8 cellular contexts compared by ENCODE assay signal in genomic region chr16:86554917-86555762, GRCh38. TPM values are rescaled to one million over a fixed set of nuclear protein-coding genes. Genes with fewer than 3 reads are reported as not detected.
DNase-seq lines count a peak whose midpoint lies in the region; ATAC-seq and TF ChIP-seq lines count a peak whose summit lies in the region.

A gene with protein sequence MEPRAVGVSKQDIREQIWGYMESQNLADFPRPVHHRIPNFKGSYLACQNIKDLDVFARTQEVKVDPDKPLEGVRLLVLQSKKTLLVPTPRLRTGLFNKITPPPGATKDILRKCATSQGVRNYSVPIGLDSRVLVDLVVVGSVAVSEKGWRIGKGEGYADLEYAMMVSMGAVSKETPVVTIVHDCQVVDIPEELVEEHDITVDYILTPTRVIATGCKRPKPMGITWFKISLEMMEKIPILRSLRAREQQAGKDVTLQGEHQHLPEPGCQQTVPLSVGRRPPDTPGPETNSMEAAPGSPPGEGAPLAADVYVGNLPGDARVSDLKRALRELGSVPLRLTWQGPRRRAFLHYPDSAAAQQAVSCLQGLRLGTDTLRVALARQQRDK (minus strand): TSS chr16:86555235. CDS start chr16:86555184, 51 bp downstream.

- peak; percentile 61 for DNase-seq in GDM1 (lab: John Stamatoyannopoulos, UW)
- peak; percentile 78 to 94 for DNase-seq in HAP-1 (ENCODE audit: low spot score in 2 of 2)
- DNase-seq in MM.1S, result peak; percentile 76
- peak; percentile 87 to 88 for DNase-seq in SJCRH30
- peak; percentile 93 for DNase-seq in activated gamma-delta T cell treated with Interleukin-2 at 50 U/mL for 16 hours
- peak in 1 of 2 donors; percentile 70 for DNase-seq in foreskin keratinocyte
- DNase-seq in neural progenitor cell (ENCODE audit: low spot score), result peak; percentile 97

- H3K27ac Mint-ChIP-seq in neural progenitor cell, result peak within 1 kb of the TSS; percentile 86

- H3K9me2 ChIP-seq in MM.1S (replicated peaks; ENCODE audit: insufficient read depth, low read length), result no peaks in the 10 kb centered on the region

- H3K9me3 ChIP-seq in HAP-1 (no peaks in the 10 kb centered on the region), MM.1S (replicated peaks; ENCODE audit: insufficient read depth, low read length) (no peaks in the 10 kb centered on the region), SJCRH30 (replicated peaks) (no peaks in the 10 kb centered on the region), neural progenitor cell (ENCODE audit: low read depth) (no peaks in the 10 kb centered on the region), stomach smooth muscle (ENCODE audit: control insufficient read depth in 2 of 2, low read length in 2 of 2) (no peaks in the 10 kb centered on the region)

- peaks cover 11% of the 10 kb centered on the region for H3K27me3 Mint-ChIP-seq in neural progenitor cell (ENCODE audit: insufficient read depth, low read depth)

- H2AFZ ChIP-seq in MM.1S (ENCODE audit: low read length) (peak within 1 kb of the TSS; percentile 80), neural progenitor cell (replicated peaks) (peak within 1 kb of the TSS; percentile 90)

- H3K4me3 ChIP-seq in HAP-1 (peak within 1 kb of the TSS; percentile 75), MM.1S (ENCODE audit: low read length) (peak within 1 kb of the TSS; percentile 77), SJCRH30 (peak within 1 kb of the TSS; percentile 84), neural progenitor cell (peak within 1 kb of the TSS; percentile 73), stomach smooth muscle (ENCODE audit: low read length in 2 of 2) (peak within 1 kb of the TSS; percentile 95 to 96)

- H3K9me3 Mint-ChIP-seq in neural progenitor cell, result no peaks in the 10 kb centered on the region

- H3K4me2 ChIP-seq in MM.1S (ENCODE audit: low read depth, low read length) (peak within 1 kb of the TSS; percentile 66), neural progenitor cell (peak within 1 kb of the TSS; percentile 93)

- ATAC-seq in foreskin keratinocyte, result peak; percentile 90

- peak within 1 kb of the TSS; percentile 4; the same call in 1 of the 2 replicates for H3K27ac ChIP-seq in MM.1S (ENCODE audit: low read length)
- peak within 1 kb of the TSS; percentile 69 for H3K27ac ChIP-seq in SJCRH30
- peak within 1 kb of the TSS; percentile 70 for H3K27ac ChIP-seq in foreskin keratinocyte
- H3K27ac ChIP-seq in neural progenitor cell, result peak within 1 kb of the TSS; percentile 16
- peak within 1 kb of the TSS; percentile 82 for H3K27ac ChIP-seq in stomach smooth muscle (ENCODE audit: low read length)

- TF ChIP-seq CTCF in MM.1S (IDR thresholded peaks at IDR 0.05; ENCODE audit: low read length), result no peak
- peak; percentile 13 for TF ChIP-seq CTCF in foreskin keratinocyte (conservative IDR thresholded peaks at IDR 0.05)
- no peak for TF ChIP-seq CTCF in neural progenitor cell (IDR thresholded peaks at IDR 0.05)

- H3K4me1 ChIP-seq in HAP-1 (peaks cover 8% of the 10 kb centered on the region; the same call in 1 of the 2 replicates), MM.1S (ENCODE audit: low read length) (no peaks in the 10 kb centered on the region), SJCRH30 (no peaks in the 10 kb centered on the region; the same call in 1 of the 2 replicates), foreskin keratinocyte (no peaks in the 10 kb centered on the region), neural progenitor cell (no peaks in the 10 kb centered on the region), stomach smooth muscle (ENCODE audit: control insufficient read depth, insufficient read depth, low read length) (peaks cover 15% of the 10 kb centered on the region)

- H3K36me3 ChIP-seq in HAP-1 (replicated peaks) (peaks cover 8% of the 10 kb centered on the region), MM.1S (replicated peaks; ENCODE audit: insufficient read depth, low read length) (no peaks in the 10 kb centered on the region), SJCRH30 (no peaks in the 10 kb centered on the region), neural progenitor cell (no peaks in the 10 kb centered on the region), stomach smooth muscle (ENCODE audit: control insufficient read depth in 2 of 2, insufficient read depth in 2 of 2, low read length in 2 of 2) (peaks cover 6 to 15% of the 10 kb centered on the region in 2 donors)

- H3K36me3 Mint-ChIP-seq in neural progenitor cell, result no peaks in the 10 kb centered on the region

- H3K27me3 ChIP-seq in HAP-1 (ENCODE audit: low read depth) (no peaks in the 10 kb centered on the region), MM.1S (replicated peaks; ENCODE audit: insufficient read depth, low read length) (peaks cover 21% of the 10 kb centered on the region), SJCRH30 (no peaks in the 10 kb centered on the region), foreskin keratinocyte (no peaks in the 10 kb centered on the region), neural progenitor cell (peaks cover 13% of the 10 kb centered on the region), stomach smooth muscle (ENCODE audit: control insufficient read depth in 1 of 2, insufficient read depth in 2 of 2, low read length in 2 of 2) (peaks cover 4 to 6% of the 10 kb centered on the region in 2 donors)

- H4K20me1 ChIP-seq in MM.1S (ENCODE audit: insufficient read depth, low read length), result no peaks in the 10 kb centered on the region
- no peaks in the 10 kb centered on the region for H4K20me1 ChIP-seq in neural progenitor cell (ENCODE audit: low read depth)

- H3K9ac ChIP-seq in MM.1S (ENCODE audit: low read length) (peak within 1 kb of the TSS; percentile 87), neural progenitor cell (peak within 1 kb of the TSS; percentile 86), stomach smooth muscle (ENCODE audit: low read length in 2 of 2) (peak within 1 kb of the TSS; percentile 85 to 95)

- 0 out of 2 replicates have a peak, but pooled peaks cover 6% of the 10 kb centered on the region for H3K79me2 ChIP-seq in MM.1S (ENCODE audit: low read length)
- H3K79me2 ChIP-seq in neural progenitor cell (ENCODE audit: low read depth), result peaks cover 15% of the 10 kb centered on the region

- peak within 1 kb of the TSS; percentile 89 for H3K4me3 Mint-ChIP-seq in neural progenitor cell

- H3F3A ChIP-seq in MM.1S (ENCODE audit: insufficient read depth, low read length) (no peaks in the 10 kb centered on the region), neural progenitor cell (ENCODE audit: low read depth) (no peaks in the 10 kb centered on the region)

- H3K4me1 Mint-ChIP-seq in neural progenitor cell, result peaks cover 23% of the 10 kb centered on the region

- in situ Hi-C loops in HAP-1 (cut with MboI; ENCODE audit: low sequenced_read_pairs), result no loop called here

RNA-seq across cellular contexts. Expression of the gene that starts here (rescaled TPM):
- total RNA-seq in SJCRH30 (2014; rRNA removed; shearing (Covaris generic)), result 5.9 and 7.2 TPM in 2 replicates
- total RNA-seq in foreskin keratinocyte (12.7 and 13.1 TPM in 2 replicates), neural progenitor cell (ENCODE audit: low replicate concordance) (17.4 and 34.6 TPM in 2 replicates)
- polyA plus RNA-seq in foreskin keratinocyte, result 6.9 and 7.3 TPM in 2 replicates

Comparison
In these comparisons a context has a peak if more than half of its experiments do, and no peak if none do; other contexts are left out.
1. H3K27ac ChIP-seq: peak in every context shown above with its lines; median percentile 82 in stomach smooth muscle; 70 in foreskin keratinocyte; 69 in SJCRH30; 16 in neural progenitor cell; 4 in MM.1S.